In the genomic region with DNA sequence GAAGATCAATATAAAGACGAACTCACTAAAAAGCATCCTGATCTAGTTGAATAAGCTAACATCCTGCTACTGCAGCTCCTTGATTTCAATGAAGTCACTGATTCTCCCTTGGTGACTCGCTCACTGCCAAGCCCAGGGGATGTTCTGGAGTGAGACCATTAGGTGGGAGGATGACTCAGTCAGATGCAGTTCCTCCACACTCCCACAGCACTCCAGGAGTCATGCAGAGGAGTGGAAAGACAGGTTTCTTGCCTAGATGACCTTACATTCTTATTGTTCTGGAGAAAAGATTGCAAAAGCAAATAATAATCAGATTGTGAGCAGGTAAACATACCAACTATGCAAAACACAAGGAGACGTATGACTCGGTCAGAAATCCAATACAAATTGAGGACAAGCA, we compare ENCODE assay signal across 9 cellular contexts. TPM values are rescaled to one million over a fixed set of nuclear protein-coding genes. Genes with fewer than 3 reads are reported as not detected.
DNase-seq lines count a peak whose midpoint lies in the region; ATAC-seq and TF ChIP-seq lines count a peak whose summit lies in the region.
"Had no signal": no experiment of that assay in that cellular context is flagged by ENCODE, and none has a peak within 500 bp of the region (broad histone marks: within the 10 kb centered on the region; RNA-seq: fewer than 3 reads in every experiment).

No MANE protein-coding gene starts in this region.

- TF ChIP-seq POLR2A in esophagus muscularis mucosa (IDR thresholded peaks at IDR 0.05; ENCODE audit: low read depth), result no peak

- no peak overlapping the region for H3K27ac ChIP-seq in esophagus muscularis mucosa (replicated peaks in 1 of 4)

- intact Hi-C loops in esophagus muscularis mucosa (cut with DNase I), result no loop called here

- peak overlapping the region; percentile 44 for H3K27ac Mint-ChIP-seq in activated T-cell treated with anti-CD3 and anti-CD28 coated beads, Interleukin-2, amount 50 U/mL, for 72 hours
- H3K27ac Mint-ChIP-seq: activated B cell treated with CpG ODN at 0.5 μM for 24 hours had no signal

- H3K4me3 Mint-ChIP-seq in activated T-cell treated with anti-CD3 and anti-CD28 coated beads, Interleukin-2, amount 50 U/mL, for 72 hours, result no peak overlapping the region
- H3K4me3 Mint-ChIP-seq: activated B cell treated with CpG ODN at 0.5 μM for 24 hours had no signal

- no peaks in the 10 kb centered on the region for H3K36me3 ChIP-seq in kidney epithelial cell (ENCODE audit: control insufficient read depth, insufficient read depth, low read length)
- H3K36me3 ChIP-seq in esophagus muscularis mucosa, result peaks cover 0 to 14% (median 2%) of the 10 kb centered on the region in 4 donors

- ATAC-seq in activated T-cell treated with anti-CD3 and anti-CD28 coated beads, Interleukin-2, amount 50 U/mL, for 72 hours (replicated peaks in 1 of 2), result peak; percentile 80 to 82
- no peak for ATAC-seq in HG02852 (IDR thresholded peaks at IDR 0.05; ENCODE audit: unreplicated experiment)

- H3K4me1 Mint-ChIP-seq in activated T-cell treated with anti-CD3 and anti-CD28 coated beads, Interleukin-2, amount 50 U/mL, for 72 hours (ENCODE audit: low read depth), result peaks cover 29% of the 10 kb centered on the region
- H3K4me1 Mint-ChIP-seq: activated B cell treated with CpG ODN at 0.5 μM for 24 hours had no signal

- DNase-seq in activated naive CD4-positive, alpha-beta T cell treated with Interleukin-2 at 50 U/mL for 16 hours, result peak; percentile 21
- no peak for DNase-seq in activated naive CD4-positive, alpha-beta T cell (lab: John Stamatoyannopoulos, UW)
- peak in 1 of 2 donors; percentile 34 for DNase-seq in activated T-cell treated with anti-CD3 and anti-CD28 coated beads, Interleukin-2, amount 50 U/mL, for 72 hours
- DNase-seq in kidney epithelial cell (ENCODE audit: low read depth) (peak; percentile 90), esophagus muscularis mucosa (ENCODE audit: extremely low spot score) (no peak), DMS114 treated with DMSO at 0.1 percent for 48 hours (lab: John Stamatoyannopoulos, UW; ENCODE audit: unreplicated experiment) (no peak), GM19240 (ENCODE audit: insufficient read length, low spot score) (no peak)
- DNase-seq: activated B cell treated with CpG ODN at 0.5 μM for 24 hours had no signal

- peaks cover 0 to 1% of the 10 kb centered on the region in 2 donors for H3K9me3 Mint-ChIP-seq in activated T-cell treated with anti-CD3 and anti-CD28 coated beads, Interleukin-2, amount 50 U/mL, for 72 hours
- H3K9me3 Mint-ChIP-seq: activated B cell treated with CpG ODN at 0.5 μM for 24 hours had no signal

- TF ChIP-seq EP300 in esophagus muscularis mucosa (IDR thresholded peaks at IDR 0.05), result no peak

- 77% methylated on average over 4 of the region's 4 CpGs for WGBS in esophagus muscularis mucosa

- H3K27me3 ChIP-seq in kidney epithelial cell (ENCODE audit: control insufficient read depth, insufficient read depth, low read length) (no peaks in the 10 kb centered on the region), esophagus muscularis mucosa (no peaks in the 10 kb centered on the region)

- peaks cover 0 to 1% of the 10 kb centered on the region in 2 donors for H3K36me3 Mint-ChIP-seq in activated T-cell treated with anti-CD3 and anti-CD28 coated beads, Interleukin-2, amount 50 U/mL, for 72 hours (ENCODE audit: insufficient read depth in 2 of 2)

- no peaks in the 10 kb centered on the region for H3K27me3 Mint-ChIP-seq in activated T-cell treated with anti-CD3 and anti-CD28 coated beads, Interleukin-2, amount 50 U/mL, for 72 hours (ENCODE audit: low read depth)

- H3K4me3 ChIP-seq in kidney epithelial cell (ENCODE audit: low read depth, low read length) (no peak overlapping the region), esophagus muscularis mucosa (no peak overlapping the region)

- H3K4me1 ChIP-seq in esophagus muscularis mucosa, result no peaks in the 10 kb centered on the region

- H3K9me3 ChIP-seq in esophagus muscularis mucosa, result no peaks in the 10 kb centered on the region

- TF ChIP-seq CTCF in kidney epithelial cell (IDR thresholded peaks at IDR 0.05; ENCODE audit: insufficient read depth, low read length, poor library complexity, severe bottlenecking), result no peak
- no peak for TF ChIP-seq CTCF in esophagus muscularis mucosa (IDR thresholded peaks at IDR 0.05)

RNA-seq across cellular contexts. Expression of a gene that starts 15.3 kb away (rescaled TPM):
- total RNA-seq in activated T-cell treated with anti-CD3 and anti-CD28 coated beads, Interleukin-2, amount 50 U/mL, for 72 hours, result 1 to 10 TPM; 3.2 to 4.5 TPM
- 3.2 and 3.8 TPM in 2 replicates for total RNA-seq in kidney epithelial cell
- 1 to 10 TPM; 3.6 to 7.8 (median 4.9) TPM for total RNA-seq in esophagus muscularis mucosa
- total RNA-seq: activated B cell treated with CpG ODN at 0.5 μM for 24 hours had no signal

Comparison
In these comparisons a context has a peak if more than half of its experiments do, and no peak if none do; other contexts are left out.
1. DNase-seq: peak in activated naive CD4-positive, alpha-beta T cell treated with Interleukin-2 at 50 U/mL for 16 hours (single experiment) and kidney epithelial cell (single experiment); none in activated naive CD4-positive, alpha-beta T cell (0 of 4), esophagus muscularis mucosa (single experiment), DMS114 treated with DMSO at 0.1 percent for 48 hours (single experiment) and GM19240 (single experiment).